ENCODE assay signal across 1 cellular context in the genomic region with DNA sequence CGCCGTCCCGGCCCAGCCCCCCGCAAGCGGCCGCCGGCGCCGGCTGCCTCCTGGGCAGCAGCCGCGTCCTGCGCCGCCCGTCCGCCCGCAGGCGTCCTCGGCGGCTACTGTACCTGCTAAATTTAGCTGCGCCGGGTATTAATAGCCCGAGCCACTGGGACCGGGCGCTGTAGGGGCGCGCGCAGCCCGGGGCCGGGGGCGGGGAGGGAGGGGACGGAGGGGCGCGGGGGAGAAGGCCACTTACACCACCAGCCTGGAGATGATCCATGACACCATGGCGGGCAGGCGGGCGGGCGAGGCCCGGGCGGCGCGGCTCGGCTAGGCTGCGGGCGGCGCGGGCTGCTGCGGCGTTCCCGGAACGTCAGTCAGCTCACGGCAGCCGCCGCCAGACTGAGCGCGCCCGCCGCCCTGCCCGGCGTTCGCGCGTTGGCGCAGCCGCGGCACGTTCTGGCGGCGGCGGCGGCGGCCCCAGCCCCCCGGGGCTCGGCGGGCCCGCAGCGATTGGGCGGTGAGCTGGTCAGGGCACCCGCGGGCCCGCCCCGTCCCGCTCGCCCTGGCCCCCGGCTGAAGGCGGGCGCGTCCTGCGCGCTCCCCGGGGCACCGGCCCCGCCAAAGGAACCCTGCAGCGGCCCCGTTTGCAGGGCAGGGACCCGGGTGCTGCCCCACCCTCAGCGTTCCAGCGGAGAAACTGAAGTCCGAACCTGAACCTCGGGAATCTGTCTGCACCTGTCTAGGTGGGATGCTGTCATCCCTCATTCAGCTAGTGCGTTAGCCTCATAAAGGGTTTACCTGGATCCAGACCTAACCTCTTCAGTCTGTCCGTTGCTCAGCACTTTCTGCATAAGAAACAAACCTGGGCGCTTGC.
TF ChIP-seq lines count a peak whose summit lies in the region.

A gene with protein sequence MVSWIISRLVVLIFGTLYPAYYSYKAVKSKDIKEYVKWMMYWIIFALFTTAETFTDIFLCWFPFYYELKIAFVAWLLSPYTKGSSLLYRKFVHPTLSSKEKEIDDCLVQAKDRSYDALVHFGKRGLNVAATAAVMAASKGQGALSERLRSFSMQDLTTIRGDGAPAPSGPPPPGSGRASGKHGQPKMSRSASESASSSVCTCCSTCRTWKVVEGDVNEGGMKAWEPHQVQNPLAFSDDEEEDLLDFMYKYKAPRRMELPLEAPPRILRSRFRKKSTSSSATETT (minus strand): TSS at position 392 of the 865 bp plus-strand sequence. CDS start 116 bp downstream, at position 276.

TF ChIP-seq in IMR-90, 13 proteins besides CTCF, POLR2A, EP300 and RAD21:
- TF ChIP-seq, protein P1, sequence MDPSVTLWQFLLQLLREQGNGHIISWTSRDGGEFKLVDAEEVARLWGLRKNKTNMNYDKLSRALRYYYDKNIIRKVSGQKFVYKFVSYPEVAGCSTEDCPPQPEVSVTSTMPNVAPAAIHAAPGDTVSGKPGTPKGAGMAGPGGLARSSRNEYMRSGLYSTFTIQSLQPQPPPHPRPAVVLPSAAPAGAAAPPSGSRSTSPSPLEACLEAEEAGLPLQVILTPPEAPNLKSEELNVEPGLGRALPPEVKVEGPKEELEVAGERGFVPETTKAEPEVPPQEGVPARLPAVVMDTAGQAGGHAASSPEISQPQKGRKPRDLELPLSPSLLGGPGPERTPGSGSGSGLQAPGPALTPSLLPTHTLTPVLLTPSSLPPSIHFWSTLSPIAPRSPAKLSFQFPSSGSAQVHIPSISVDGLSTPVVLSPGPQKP (IDR thresholded peaks at IDR 0.05; ENCODE audit: borderline replicate concordance, low read depth, low read length): no peak
- TF ChIP-seq CHD1 (IDR thresholded peaks at IDR 0.05; ENCODE audit: low read depth, low read length): no peak
